20 cellular contexts compared by ENCODE assay signal in genomic region chr4:139676913-139677585, GRCh38.
"Had no signal": no experiment of that assay in that cellular context is flagged by ENCODE, and none has a peak within 500 bp of the region (broad histone marks: within the 10 kb centered on the region; RNA-seq: fewer than 3 reads in every experiment).

No MANE protein-coding gene starts in this region.

- H3K9ac ChIP-seq: SK-N-SH had no signal

- H3K4me3 ChIP-seq: esophagus muscularis mucosa, prostate gland, transverse colon had no signal

- DNase-seq: activated CD4-positive, alpha-beta T cell treated with anti-CD3 and anti-CD28 coated beads for 4 hours; activated CD8-positive, alpha-beta memory T cell treated with anti-CD3 and anti-CD28 coated beads, Interleukin-2, amount 50 U/mL, for 4 hours; activated CD8-positive, alpha-beta T cell treated with anti-CD3 and anti-CD28 coated beads, Interleukin-2, amount 10 ng/mL, durations not matched to agents 7 days and 5 days; activated gamma-delta T cell treated with Interleukin-2 at 50 U/mL for 16 hours; activated T-cell treated with anti-CD3 and anti-CD28 coated beads, Interleukin-2, amount 50 U/mL, for 72 hours; cerebellar nuclear complex; effector memory CD8-positive, alpha-beta T cell; glutamatergic neuron; nucleus accumbens; right cardiac atrium; SK-N-SH; small intestine; stimulated activated naive CD8-positive, alpha-beta T cell treated with anti-CD3 and anti-CD28 coated beads, Interleukin-15, Interleukin-2, amounts not matched to agents 100 U/mL and 50 U/mL, for 24 hours; transverse colon had no signal

- H3K9me3 ChIP-seq: esophagus muscularis mucosa, prostate gland, SK-N-SH, transverse colon had no signal

- H3K27me3 Mint-ChIP-seq: activated naive CD8-positive, alpha-beta T cell; brain; effector memory CD8-positive, alpha-beta T cell had no signal

- H3K9me3 Mint-ChIP-seq: activated T-cell treated with anti-CD3 and anti-CD28 coated beads, Interleukin-2, amount 50 U/mL, for 72 hours; effector memory CD8-positive, alpha-beta T cell had no signal

- H3K9me2 ChIP-seq: SK-N-SH had no signal

- H3K4me3 Mint-ChIP-seq: activated CD8-positive, alpha-beta T cell treated with anti-CD3 and anti-CD28 coated beads, Interleukin-2, amount 10 ng/mL, durations not matched to agents 7 days and 5 days; activated naive CD8-positive, alpha-beta T cell; activated T-cell treated with anti-CD3 and anti-CD28 coated beads, Interleukin-2, amount 50 U/mL, for 72 hours; brain; effector memory CD8-positive, alpha-beta T cell; nephron; WTC11 had no signal

- H3K27ac Mint-ChIP-seq: activated CD8-positive, alpha-beta T cell treated with anti-CD3 and anti-CD28 coated beads, Interleukin-2, amount 10 ng/mL, durations not matched to agents 7 days and 5 days; activated naive CD8-positive, alpha-beta T cell; activated T-cell treated with anti-CD3 and anti-CD28 coated beads, Interleukin-2, amount 50 U/mL, for 72 hours; brain; effector memory CD8-positive, alpha-beta T cell; nephron; WTC11 had no signal

- H3K4me1 Mint-ChIP-seq: nephron had no signal

- H3K36me3 ChIP-seq: prostate gland had no signal

- ATAC-seq: activated CD8-positive, alpha-beta T cell treated with anti-CD3 and anti-CD28 coated beads, Interleukin-2, amount 10 ng/mL, durations not matched to agents 7 days and 5 days; activated T-cell treated with anti-CD3 and anti-CD28 coated beads, Interleukin-2, amount 50 U/mL, for 72 hours; effector memory CD8-positive, alpha-beta T cell; stimulated activated naive CD8-positive, alpha-beta T cell treated with anti-CD3 and anti-CD28 coated beads, Interleukin-15, Interleukin-2, amounts not matched to agents 100 U/mL and 50 U/mL, for 24 hours; WTC11 had no signal

- H3K27ac ChIP-seq: esophagus muscularis mucosa, prostate gland, transverse colon had no signal

- H3K27me3 ChIP-seq: esophagus muscularis mucosa, transverse colon had no signal

- H3K4me2 ChIP-seq: SK-N-SH had no signal
